12 cellular contexts compared by ENCODE assay signal in genomic region chr11:3146612-3147256, GRCh38. TPM values are rescaled to one million over a fixed set of nuclear protein-coding genes. Genes with fewer than 3 reads are reported as not detected.
DNase-seq lines count a peak whose midpoint lies in the region; ATAC-seq and TF ChIP-seq lines count a peak whose summit lies in the region.
"Had no signal": no experiment of that assay in that cellular context is flagged by ENCODE, and none has a peak within 500 bp of the region (broad histone marks: within the 10 kb centered on the region; RNA-seq: fewer than 3 reads in every experiment).

No MANE protein-coding gene starts in this region.

- 0 out of 2 replicates have a peak overlapping the region, but pooled peaks have one; percentile 18 for H4K91ac ChIP-seq in IMR-90 (ENCODE audit: insufficient read depth, low read depth, low read length)

- peaks cover 45% of the 10 kb centered on the region for H3K4me1 Mint-ChIP-seq in chondrocyte (ENCODE audit: low read depth)
- H3K4me1 Mint-ChIP-seq: activated naive CD4-positive, alpha-beta T cell treated with anti-CD3 and anti-CD28 coated beads, Interleukin-2, amount 50 U/mL, for 24 hours had no signal

- no peak overlapping the region for H3K4me3 Mint-ChIP-seq in chondrocyte (ENCODE audit: unreplicated experiment)
- H3K4me3 Mint-ChIP-seq: activated naive CD4-positive, alpha-beta T cell treated with anti-CD3 and anti-CD28 coated beads, Interleukin-2, amount 50 U/mL, for 24 hours; naive B cell had no signal

- peaks cover 75% of the 10 kb centered on the region for H4K20me1 ChIP-seq in IMR-90 (ENCODE audit: insufficient read depth, low read length)

- POLR2A ChIA-PET in IMR-90 (lab: Charles Lee; ENCODE audit: unreplicated experiment) = no interaction called here

- H3K9ac ChIP-seq in IMR-90 (ENCODE audit: low read depth, low read length) = peak overlapping the region; percentile 31; the same call in 1 of the 2 replicates
- H3K9ac ChIP-seq in iPS-15b (ENCODE audit: low read depth, low read length) = peak overlapping the region; percentile 24

- peak overlapping the region; percentile 73 for H2AK9ac ChIP-seq in IMR-90 (replicated peaks; ENCODE audit: low read depth, low read length, poor library complexity)

- no peak overlapping the region; the same call in 1 of the 2 replicates for H3K18ac ChIP-seq in IMR-90 (ENCODE audit: low read depth, low read length)

- no peaks in the 10 kb centered on the region for H3K27me3 Mint-ChIP-seq in chondrocyte (ENCODE audit: low read depth)
- H3K27me3 Mint-ChIP-seq: activated naive CD4-positive, alpha-beta T cell treated with anti-CD3 and anti-CD28 coated beads, Interleukin-2, amount 50 U/mL, for 24 hours; naive B cell had no signal

- H2AFZ ChIP-seq in IMR-90 (replicated peaks; ENCODE audit: low read length, poor library complexity) = peak overlapping the region; percentile 69

- H4K5ac ChIP-seq in IMR-90 (ENCODE audit: low read depth, low read length) = no peak overlapping the region

- H4K8ac ChIP-seq in IMR-90 (ENCODE audit: low read depth in 2 of 2, low read length in 2 of 2) = no peak overlapping the region; a peak in 1 of 4 replicates

- H3K4me3 ChIP-seq in IMR-90 (ENCODE audit: insufficient read depth, low read depth, low read length) (no peak overlapping the region), iPS-15b (ENCODE audit: low read depth, low read length) (no peak overlapping the region), tibial nerve (no peak overlapping the region)

- H2AK5ac ChIP-seq in IMR-90 (ENCODE audit: low read depth, low read length) = 0 out of 2 replicates have a peak overlapping the region, but pooled peaks have one; percentile 9

- H3K9me3 ChIP-seq in IMR-90 (ENCODE audit: control insufficient read depth, insufficient read depth, low read length) (no peaks in the 10 kb centered on the region), iPS-15b (ENCODE audit: control insufficient read depth, insufficient read depth, low read length) (no peaks in the 10 kb centered on the region), tibial nerve (no peaks in the 10 kb centered on the region)

- H3K79me1 ChIP-seq in IMR-90 (ENCODE audit: low read depth in 1 of 2, low read length in 2 of 2) = peaks cover 33 to 94% of the 10 kb centered on the region in 2 experiments

- peak; percentile 93 for ATAC-seq in IMR-90 (ENCODE audit: low read depth)

- H2BK5ac ChIP-seq in IMR-90 (ENCODE audit: low read depth, low read length, poor library complexity, severe bottlenecking) = peak overlapping the region; percentile 41

- H3K4me1 ChIP-seq in IMR-90 (ENCODE audit: control insufficient read depth, insufficient read depth, low read length) (peaks cover 9% of the 10 kb centered on the region), iPS-15b (ENCODE audit: control insufficient read depth, insufficient read depth, low read length) (no peaks in the 10 kb centered on the region), tibial nerve (peaks cover 0 to 85% (median 36%) of the 10 kb centered on the region in 4 donors)

- no peak overlapping the region for H3K14ac ChIP-seq in IMR-90 (replicated peaks; ENCODE audit: low read depth, low read length)

- peak overlapping the region; percentile 31; the same call in 1 of the 2 replicates for H3K4me2 ChIP-seq in IMR-90 (ENCODE audit: low read depth, low read length)

- intact Hi-C loops in IMR-90 (cut with micrococcal nuclease) = no loop called here

- TF ChIP-seq CTCF in IMR-90 (conservative IDR thresholded peaks at IDR 0.05; ENCODE audit: low read depth, low read length) (no peak), chondrocyte (IDR thresholded peaks at IDR 0.05) (no peak), tibial nerve (IDR thresholded peaks at IDR 0.05) (no peak)

- no peak for TF ChIP-seq EP300 in tibial nerve (IDR thresholded peaks at IDR 0.05)

- CTCF ChIA-PET in IMR-90 (lab: Yijun Ruan, JAX) = no interaction called here

- no peak overlapping the region for H2BK20ac ChIP-seq in IMR-90 (ENCODE audit: low read depth, low read length)

- DNase-seq in IMR-90 (peak; percentile 78), chondrocyte (ENCODE audit: low spot score) (no peak), tibial nerve (ENCODE audit: low spot score in 2 of 2) (no peak), NCI-H2081 treated with DMSO at 0.1 percent for 48 hours (lab: John Stamatoyannopoulos, UW) (no peak), NCI-H2171 treated with DMSO at 0.1 percent for 48 hours (lab: John Stamatoyannopoulos, UW) (no peak), SHP77 treated with DMSO at 0.1 percent for 48 hours (lab: John Stamatoyannopoulos, UW) (no peak), NCI-H345 treated with DMSO at 0.1 percent for 48 hours (lab: John Stamatoyannopoulos, UW; ENCODE audit: unreplicated experiment) (no peak)
- DNase-seq: activated CD4-positive, alpha-beta T cell treated with anti-CD3 and anti-CD28 coated beads, Interleukin-2, amount 50 U/mL, for 4 hours; naive B cell; NCI-H510A had no signal

- no peak overlapping the region for H3K56ac ChIP-seq in IMR-90 (ENCODE audit: extremely low read depth, insufficient read depth, low read length)

- TF ChIP-seq POLR2A in IMR-90 (IDR thresholded peaks at IDR 0.05; ENCODE audit: low read depth, low read length) (no peak), tibial nerve (IDR thresholded peaks at IDR 0.05) (no peak)

- H3K9me3 Mint-ChIP-seq in chondrocyte (ENCODE audit: low read depth) = no peaks in the 10 kb centered on the region
- H3K9me3 Mint-ChIP-seq: activated naive CD4-positive, alpha-beta T cell treated with anti-CD3 and anti-CD28 coated beads, Interleukin-2, amount 50 U/mL, for 24 hours; naive B cell had no signal

- TF ChIP-seq RAD21 in IMR-90 (IDR thresholded peaks at IDR 0.05; ENCODE audit: low read length) = no peak

- WGBS in IMR-90 (ENCODE audit: extremely low coverage in 2 of 2, insufficient read length in 1 of 2), 2 experiments = 87% methylated on average over 3 of the region's 22 CpGs; no CpG with 5 or more reads in 1 of the 2 experiments
- WGBS in tibial nerve, 2 donors = 55 to 58% methylated on average over 18 to 20 of the region's 22 CpGs

- in situ Hi-C loops in IMR-90 (cut with MboI; ENCODE audit: low sequenced_read_pairs) = no loop called here

- no peak overlapping the region for H3K23ac ChIP-seq in IMR-90 (ENCODE audit: low read depth, low read length)

- no peak overlapping the region for H2BK120ac ChIP-seq in IMR-90 (ENCODE audit: low read depth, low read length)

- peaks cover 9% of the 10 kb centered on the region; the same call in 1 of the 2 replicates for H3K36me3 ChIP-seq in IMR-90 (ENCODE audit: control insufficient read depth, insufficient read depth, low read length)
- no peaks in the 10 kb centered on the region for H3K36me3 ChIP-seq in iPS-15b (ENCODE audit: control insufficient read depth, insufficient read depth, low read length)
- peaks cover 0 to 22% (median 0%) of the 10 kb centered on the region in 3 donors for H3K36me3 ChIP-seq in tibial nerve

- H3K9me1 ChIP-seq in IMR-90 (ENCODE audit: insufficient read depth, low read length) = peaks cover 6% of the 10 kb centered on the region

- BruUV-seq in IMR-90 (replicated peaks; lab: Mats Ljungman, UMichigan) = no TSS peak

- H3K4ac ChIP-seq in IMR-90 (ENCODE audit: low read depth, low read length) = peak overlapping the region; percentile 2; the same call in 1 of the 2 replicates

- peak overlapping the region; percentile 83 for H3K27ac Mint-ChIP-seq in chondrocyte (ENCODE audit: unreplicated experiment)
- H3K27ac Mint-ChIP-seq: activated naive CD4-positive, alpha-beta T cell treated with anti-CD3 and anti-CD28 coated beads, Interleukin-2, amount 50 U/mL, for 24 hours; naive B cell had no signal

- dilution Hi-C loops in IMR-90 (cut with HindIII; ENCODE audit: low sequenced_read_pairs, unreplicated experiment) = no loop called here

- H3K27ac ChIP-seq in IMR-90 (ENCODE audit: insufficient read depth, low read length) (0 out of 2 replicates have a peak overlapping the region, but pooled peaks have one; percentile 53), tibial nerve (peak overlapping the region; percentile 70 to 92 (median 80))

- H3K36me3 Mint-ChIP-seq in chondrocyte (ENCODE audit: low read depth) = peaks cover 2% of the 10 kb centered on the region
- H3K36me3 Mint-ChIP-seq: activated naive CD4-positive, alpha-beta T cell treated with anti-CD3 and anti-CD28 coated beads, Interleukin-2, amount 50 U/mL, for 24 hours; naive B cell had no signal

- H3K27me3 ChIP-seq in IMR-90 (ENCODE audit: control insufficient read depth, insufficient read depth, low read length) (no peaks in the 10 kb centered on the region), iPS-15b (ENCODE audit: control insufficient read depth, insufficient read depth, low read length) (no peaks in the 10 kb centered on the region), tibial nerve (no peaks in the 10 kb centered on the region)

- no peak overlapping the region for H2BK15ac ChIP-seq in IMR-90 (ENCODE audit: low read depth, low read length)

TF ChIP-seq in IMR-90, 13 proteins besides CTCF, POLR2A, EP300 and RAD21 (continues in another document):
- TF ChIP-seq MAFK (IDR thresholded peaks at IDR 0.05; ENCODE audit: low read depth, low read length) (no peak), MXI1 (IDR thresholded peaks at IDR 0.05; ENCODE audit: borderline replicate concordance, low read depth, low read length) (no peak), FOS (IDR thresholded peaks at IDR 0.05; ENCODE audit: low read depth, low read length) (no peak), SMC3 (IDR thresholded peaks at IDR 0.05; ENCODE audit: low read depth, low read length) (no peak), USF2 (IDR thresholded peaks at IDR 0.05; ENCODE audit: low read depth, low read length) (no peak), BHLHE40 (IDR thresholded peaks at IDR 0.05; ENCODE audit: low read depth, low read length) (no peak), NFE2L2 (IDR thresholded peaks at IDR 0.05; ENCODE audit: low read depth, low read length) (no peak), CEBPB (IDR thresholded peaks at IDR 0.05; ENCODE audit: low read depth, low read length) (no peak)

RNA-seq across cellular contexts. Expression of gene OSBPL5, which starts 18.4 kb away (rescaled TPM):
- total RNA-seq in IMR-90 (2012; rRNA removed) (14.4 and 14.9 TPM in 2 replicates), chondrocyte (43.9 to 78.9 TPM (median 47.6 TPM) in 3 replicates), tibial nerve (100 to 1,000 TPM in 2 of 4 donors, 10 to 100 TPM in 2; 58.8 to 168 (median 106) TPM)
- polyA plus RNA-seq in IMR-90 (2012; rRNA removed) = 22.3 and 24.1 TPM in 2 replicates
- 14.5 and 18.6 TPM in 2 replicates for polyA plus RNA-seq in IMR-90 (2012; cell fraction: cytosol; rRNA removed)
- 66.7 and 137 TPM in 2 replicates for polyA plus RNA-seq in IMR-90 (2012; cell fraction: nucleus; rRNA removed; ENCODE audit: low replicate concordance)
